19 cellular contexts compared by ENCODE assay signal in the genomic region with DNA sequence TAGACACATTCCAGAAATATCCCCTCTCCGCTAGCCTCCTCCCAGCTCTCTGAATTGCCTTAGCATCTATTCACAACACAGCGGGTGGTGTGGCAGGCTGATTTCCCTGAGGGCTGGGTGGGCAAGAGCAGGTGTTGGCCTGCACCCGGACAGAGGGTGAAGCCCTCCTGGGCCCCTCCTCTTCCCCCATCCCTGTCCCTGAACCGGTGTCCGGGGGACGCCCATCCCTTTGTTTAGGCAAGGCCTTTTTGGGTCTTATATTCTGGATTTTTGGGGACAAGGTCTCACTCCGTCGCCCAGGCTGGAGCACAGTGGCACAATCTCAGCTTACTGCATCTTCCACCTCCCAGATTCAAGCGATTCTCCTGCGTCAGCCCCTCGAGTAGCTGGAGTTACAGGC. TPM values are rescaled to one million over a fixed set of nuclear protein-coding genes. Genes with fewer than 3 reads are reported as not detected.
DNase-seq lines count a peak whose midpoint lies in the region; ATAC-seq and TF ChIP-seq lines count a peak whose summit lies in the region.
"Had no signal": no experiment of that assay in that cellular context is flagged by ENCODE, and none has a peak within 500 bp of the region (broad histone marks: within the 10 kb centered on the region; RNA-seq: fewer than 3 reads in every experiment).

No MANE protein-coding gene starts in this region.

- peak; percentile 38 for DNase-seq in activated CD8-positive, alpha-beta memory T cell treated with anti-CD3 and anti-CD28 coated beads for 24 hours
- DNase-seq in activated CD8-positive, alpha-beta memory T cell treated with anti-CD3 and anti-CD28 coated beads, Interleukin-2, amount 10 ng/mL, durations not matched to agents 7 days and 5 days = no peak
- DNase-seq in NCI-H69 (lab: John Stamatoyannopoulos, UW) = peak; percentile 3
- DNase-seq in neuronal stem cell (ENCODE audit: low spot score) = no peak
- DNase-seq in NCI-H510A treated with DMSO at 0.1 percent for 48 hours (lab: John Stamatoyannopoulos, UW) = no peak
- DNase-seq: 8988T; CD4-positive, alpha-beta memory T cell; DMS153; DMS79; GF-D8; GOT3; H7; HFFc6 had no signal

- peaks cover 5% of the 10 kb centered on the region for H3K4me1 Mint-ChIP-seq in activated CD8-positive, alpha-beta memory T cell treated with anti-CD3 and anti-CD28 coated beads, Interleukin-2, amount 10 ng/mL, durations not matched to agents 7 days and 5 days

- H3K9ac ChIP-seq in neuronal stem cell (ENCODE audit: low read depth, low read length, poor library complexity) = no peak overlapping the region
- H3K9ac ChIP-seq: BLaER1 had no signal

- H2BK120ac ChIP-seq in neuronal stem cell (ENCODE audit: low read depth, low read length) = no peak overlapping the region

- peaks cover 39% of the 10 kb centered on the region for H3K27me3 Mint-ChIP-seq in activated CD8-positive, alpha-beta memory T cell treated with anti-CD3 and anti-CD28 coated beads, Interleukin-2, amount 10 ng/mL, durations not matched to agents 7 days and 5 days

- H3K27ac ChIP-seq in neuronal stem cell (replicated peaks; ENCODE audit: low read length) = no peak overlapping the region
- H3K27ac ChIP-seq: BLaER1, HL-60 had no signal

- CTCF ChIA-PET in activated CD8-positive, alpha-beta memory T cell treated with anti-CD3 and anti-CD28 coated beads, Interleukin-2, amount 10 ng/mL, durations not matched to agents 7 days and 5 days (lab: Charles Lee) = interaction anchor here (1.3 to 1.4 kb wide), 2 partner anchors 8 to 115 kb away, joined by 3 read pairs; no protein-coding TSS in a partner anchor

- no peak overlapping the region for H3K4me3 Mint-ChIP-seq in activated CD8-positive, alpha-beta memory T cell treated with anti-CD3 and anti-CD28 coated beads, Interleukin-2, amount 10 ng/mL, durations not matched to agents 7 days and 5 days
- H3K4me3 Mint-ChIP-seq: CD14-positive monocyte; CD4-positive, alpha-beta memory T cell; HFFc6 had no signal

- peak overlapping the region; percentile 65 for H2AK5ac ChIP-seq in neuronal stem cell (ENCODE audit: low read depth, low read length)

- no peak overlapping the region for H4K8ac ChIP-seq in neuronal stem cell (ENCODE audit: low read depth, low read length)

- H2BK12ac ChIP-seq in neuronal stem cell (ENCODE audit: low read length) = peak overlapping the region; percentile 16

- no peak overlapping the region for H3K4me2 ChIP-seq in neuronal stem cell (ENCODE audit: insufficient read depth, low read length, poor library complexity, severe bottlenecking)
- H3K4me2 ChIP-seq: BLaER1 had no signal

- no peaks in the 10 kb centered on the region for H3K9me3 ChIP-seq in neuronal stem cell (replicated peaks in 1 of 2; ENCODE audit: control insufficient read depth in 2 of 2, insufficient read depth in 1 of 2, low read depth in 1 of 2, low read length in 2 of 2)
- H3K9me3 ChIP-seq: BLaER1 had no signal

- H3K18ac ChIP-seq in neuronal stem cell (ENCODE audit: low read length) = no peak overlapping the region

- H3K36me3 ChIP-seq in neuronal stem cell (replicated peaks in 1 of 2; ENCODE audit: control insufficient read depth in 2 of 2, insufficient read depth in 2 of 2, low read length in 2 of 2) = no peaks in the 10 kb centered on the region
- H3K36me3 ChIP-seq: BLaER1 had no signal

- no peaks in the 10 kb centered on the region for H3K9me3 Mint-ChIP-seq in activated CD8-positive, alpha-beta memory T cell treated with anti-CD3 and anti-CD28 coated beads, Interleukin-2, amount 10 ng/mL, durations not matched to agents 7 days and 5 days (ENCODE audit: low read depth)

- H2BK15ac ChIP-seq in neuronal stem cell (ENCODE audit: low read length) = no peak overlapping the region

- no peak overlapping the region for H3K4me3 ChIP-seq in neuronal stem cell (ENCODE audit: low read length in 2 of 2)
- H3K4me3 ChIP-seq: BLaER1 had no signal

- H3K79me1 ChIP-seq in neuronal stem cell (ENCODE audit: low read depth, low read length) = no peaks in the 10 kb centered on the region

- no peak overlapping the region for H3K4ac ChIP-seq in neuronal stem cell (ENCODE audit: low read length)

- H3K4me1 ChIP-seq in neuronal stem cell (ENCODE audit: control insufficient read depth in 2 of 2, insufficient read depth in 1 of 2, low read depth in 1 of 2, low read length in 2 of 2) = no peaks in the 10 kb centered on the region
- H3K4me1 ChIP-seq: BLaER1 had no signal

- no peak overlapping the region for H2BK5ac ChIP-seq in neuronal stem cell (ENCODE audit: low read length)

- H3K27me3 ChIP-seq in neuronal stem cell (ENCODE audit: control insufficient read depth in 3 of 3, insufficient read depth in 3 of 3, low read depth in 1 of 3, low read length in 3 of 3) = peaks cover 0 to 4% (median 0%) of the 10 kb centered on the region in 3 experiments
- H3K27me3 ChIP-seq: BLaER1 had no signal

- ATAC-seq in activated CD8-positive, alpha-beta memory T cell treated with anti-CD3 and anti-CD28 coated beads, Interleukin-2, amount 10 ng/mL, durations not matched to agents 7 days and 5 days = no peak
- ATAC-seq in GM21515 (IDR thresholded peaks at IDR 0.05; ENCODE audit: unreplicated experiment) (no peak), SK-N-SH treated with all-trans-retinoic acid at 6 μM for 48 hours (no peak)
- ATAC-seq: HCT116 had no signal

- H3K14ac ChIP-seq in neuronal stem cell (ENCODE audit: low read length) = no peak overlapping the region

- H2AFZ ChIP-seq in neuronal stem cell (ENCODE audit: low read length) = no peak overlapping the region

- no peak overlapping the region for H4K91ac ChIP-seq in neuronal stem cell (ENCODE audit: low read depth, low read length, poor library complexity)

- no peak overlapping the region for H3K27ac Mint-ChIP-seq in activated CD8-positive, alpha-beta memory T cell treated with anti-CD3 and anti-CD28 coated beads, Interleukin-2, amount 10 ng/mL, durations not matched to agents 7 days and 5 days
- H3K27ac Mint-ChIP-seq: CD14-positive monocyte; CD4-positive, alpha-beta memory T cell; HFFc6 had no signal

- no peaks in the 10 kb centered on the region for H3K36me3 Mint-ChIP-seq in activated CD8-positive, alpha-beta memory T cell treated with anti-CD3 and anti-CD28 coated beads, Interleukin-2, amount 10 ng/mL, durations not matched to agents 7 days and 5 days
- H3K36me3 Mint-ChIP-seq: CD14-positive monocyte; CD4-positive, alpha-beta memory T cell had no signal

- no CpG with 5 or more reads among the region's 11 CpGs for WGBS in neuronal stem cell (ENCODE audit: extremely low coverage in 2 of 2, insufficient read length in 2 of 2, insufficient replicate concordance in 1 of 2), 2 donors

- peak overlapping the region; percentile 55 for H3K23ac ChIP-seq in neuronal stem cell (ENCODE audit: low read depth, low read length, poor library complexity)

TF ChIP-seq in SK-N-SH treated with all-trans-retinoic acid at 6 μM for 48 hours, 23 proteins besides CTCF, POLR2A, EP300 and RAD21 (continues in another document):
- TF ChIP-seq, protein P1, sequence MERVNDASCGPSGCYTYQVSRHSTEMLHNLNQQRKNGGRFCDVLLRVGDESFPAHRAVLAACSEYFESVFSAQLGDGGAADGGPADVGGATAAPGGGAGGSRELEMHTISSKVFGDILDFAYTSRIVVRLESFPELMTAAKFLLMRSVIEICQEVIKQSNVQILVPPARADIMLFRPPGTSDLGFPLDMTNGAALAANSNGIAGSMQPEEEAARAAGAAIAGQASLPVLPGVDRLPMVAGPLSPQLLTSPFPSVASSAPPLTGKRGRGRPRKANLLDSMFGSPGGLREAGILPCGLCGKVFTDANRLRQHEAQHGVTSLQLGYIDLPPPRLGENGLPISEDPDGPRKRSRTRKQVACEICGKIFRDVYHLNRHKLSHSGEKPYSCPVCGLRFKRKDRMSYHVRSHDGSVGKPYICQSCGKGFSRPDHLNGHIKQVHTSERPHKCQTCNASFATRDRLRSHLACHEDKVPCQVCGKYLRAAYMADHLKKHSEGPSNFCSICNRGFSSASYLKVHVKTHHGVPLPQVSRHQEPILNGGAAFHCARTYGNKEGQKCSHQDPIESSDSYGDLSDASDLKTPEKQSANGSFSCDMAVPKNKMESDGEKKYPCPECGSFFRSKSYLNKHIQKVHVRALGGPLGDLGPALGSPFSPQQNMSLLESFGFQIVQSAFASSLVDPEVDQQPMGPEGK (CRISPR knock-in tag; IDR thresholded peaks at IDR 0.05; ENCODE audit: borderline replicate concordance) = no peak
- TF ChIP-seq, protein P2, sequence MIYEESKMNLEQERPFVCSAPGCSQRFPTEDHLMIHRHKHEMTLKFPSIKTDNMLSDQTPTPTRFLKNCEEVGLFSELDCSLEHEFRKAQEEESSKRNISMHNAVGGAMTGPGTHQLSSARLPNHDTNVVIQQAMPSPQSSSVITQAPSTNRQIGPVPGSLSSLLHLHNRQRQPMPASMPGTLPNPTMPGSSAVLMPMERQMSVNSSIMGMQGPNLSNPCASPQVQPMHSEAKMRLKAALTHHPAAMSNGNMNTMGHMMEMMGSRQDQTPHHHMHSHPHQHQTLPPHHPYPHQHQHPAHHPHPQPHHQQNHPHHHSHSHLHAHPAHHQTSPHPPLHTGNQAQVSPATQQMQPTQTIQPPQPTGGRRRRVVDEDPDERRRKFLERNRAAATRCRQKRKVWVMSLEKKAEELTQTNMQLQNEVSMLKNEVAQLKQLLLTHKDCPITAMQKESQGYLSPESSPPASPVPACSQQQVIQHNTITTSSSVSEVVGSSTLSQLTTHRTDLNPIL (CRISPR knock-in tag; IDR thresholded peaks at IDR 0.05; ENCODE audit: low read depth) = no peak
- TF ChIP-seq TCF4 (CRISPR knock-in tag; IDR thresholded peaks at IDR 0.05; ENCODE audit: borderline replicate concordance) (no peak), SNAI2 (CRISPR knock-in tag; IDR thresholded peaks at IDR 0.05) (no peak), ESRRG (CRISPR knock-in tag; IDR thresholded peaks at IDR 0.05) (no peak), TOX (CRISPR knock-in tag; IDR thresholded peaks at IDR 0.05; ENCODE audit: borderline replicate concordance) (no peak), ZFP3 (CRISPR knock-in tag; IDR thresholded peaks at IDR 0.05) (no peak), CSDC2 (CRISPR knock-in tag; IDR thresholded peaks at IDR 0.05) (no peak), ZFP30 (CRISPR knock-in tag; IDR thresholded peaks at IDR 0.05) (no peak)

RNA-seq across cellular contexts. Expression of a gene that starts 55.2 kb away (rescaled TPM):
- 1 to 10 TPM; 4.3 to 4.5 TPM for total RNA-seq in activated CD8-positive, alpha-beta memory T cell treated with anti-CD3 and anti-CD28 coated beads, Interleukin-2, amount 10 ng/mL, durations not matched to agents 7 days and 5 days
- 5.8 TPM for polyA plus RNA-seq in neuronal stem cell (2013, experiment 1 of 2)
- polyA plus RNA-seq in neuronal stem cell (2013, experiment 2 of 2) = 5.8 TPM

Comparison
In these comparisons a context has a peak if more than half of its experiments do, and no peak if none do; other contexts are left out.
1. DNase-seq: peak in activated CD8-positive, alpha-beta memory T cell treated with anti-CD3 and anti-CD28 coated beads for 24 hours (single experiment) and NCI-H69 (single experiment); none in activated CD8-positive, alpha-beta memory T cell treated with anti-CD3 and anti-CD28 coated beads, Interleukin-2, amount 10 ng/mL, durations not matched to agents 7 days and 5 days (single experiment), neuronal stem cell (single experiment) and NCI-H510A treated with DMSO at 0.1 percent for 48 hours (single experiment).